Comparison of ENCODE assay signal across 30 cellular contexts in the genomic region with DNA sequence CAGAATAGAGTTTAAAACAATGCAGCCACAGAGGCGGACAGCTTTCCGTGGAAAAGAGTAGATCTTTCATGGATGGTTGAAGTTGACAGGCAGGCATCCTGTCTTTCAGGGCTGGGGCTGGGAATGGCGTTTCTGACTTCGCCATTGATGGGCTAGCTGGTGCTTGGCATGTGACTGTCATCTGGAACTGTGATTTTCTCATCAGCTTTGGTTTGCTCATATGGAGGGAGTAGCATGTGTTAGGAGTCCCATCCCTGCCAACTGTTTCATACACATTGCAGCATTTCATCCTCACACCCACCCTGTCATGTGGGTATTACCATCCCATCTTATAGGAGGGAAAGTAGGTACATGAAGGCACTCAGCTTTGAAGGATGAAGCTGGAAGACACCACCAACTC.
"Had no signal": no experiment of that assay in that cellular context is flagged by ENCODE, and none has a peak within 500 bp of the region (broad histone marks: within the 10 kb centered on the region; RNA-seq: fewer than 3 reads in every experiment).

No MANE protein-coding gene starts in this region.

- H3K4me1 Mint-ChIP-seq: activated B cell treated with CpG ODN at 0.5 μM for 24 hours; activated CD8-positive, alpha-beta memory T cell treated with anti-CD3 and anti-CD28 coated beads, Interleukin-2, amount 10 ng/mL, durations not matched to agents 7 days and 5 days; stimulated activated effector memory CD8-positive, alpha-beta T cell treated with anti-CD3 and anti-CD28 coated beads, Interleukin-12 subunit alpha, Interleukin-12 subunit beta, amount 100 ng/mL, for 72 hours had no signal

- DNase-seq: activated B cell treated with CpG ODN at 0.5 μM for 24 hours; activated CD8-positive, alpha-beta memory T cell treated with anti-CD3 and anti-CD28 coated beads, Interleukin-2, amount 10 ng/mL, durations not matched to agents 7 days and 5 days; activated CD8-positive, alpha-beta T cell treated with anti-CD3 and anti-CD28 coated beads, Interleukin-2, amount 10 ng/mL, durations not matched to agents 7 days and 5 days; activated naive CD4-positive, alpha-beta T cell; activated T-cell treated with anti-CD3 and anti-CD28 coated beads, Interleukin-2, amount 50 U/mL, for 48 hours; adrenal gland; dorsolateral prefrontal cortex; effector memory CD4-positive, alpha-beta T cell; hippocampal formation; left cardiac atrium; left ventricle myocardium superior; ovary; sigmoid colon; small intestine; stimulated activated CD4-positive, alpha-beta T cell treated with anti-CD3 and anti-CD28 coated beads, Interleukin-4, amount 100 ng/mL, for 24 hours; stomach; T-helper 1 cell; thyroid gland; upper lobe of right lung had no signal

- H3K4me1 ChIP-seq: adrenal gland, ascending aorta, gastroesophageal sphincter, sigmoid colon, stomach, thyroid gland, upper lobe of right lung had no signal

- H3K27ac Mint-ChIP-seq: activated B cell treated with CpG ODN at 0.5 μM for 24 hours; activated CD8-positive, alpha-beta memory T cell treated with anti-CD3 and anti-CD28 coated beads, Interleukin-2, amount 10 ng/mL, durations not matched to agents 7 days and 5 days; activated CD8-positive, alpha-beta T cell treated with anti-CD3 and anti-CD28 coated beads, Interleukin-2, amount 10 ng/mL, durations not matched to agents 7 days and 5 days; activated naive CD8-positive, alpha-beta T cell; progenitor cell of endocrine pancreas; stimulated activated effector memory CD8-positive, alpha-beta T cell treated with anti-CD3 and anti-CD28 coated beads, Interleukin-12 subunit alpha, Interleukin-12 subunit beta, amount 100 ng/mL, for 72 hours; T-helper 2 cell treated with Interferon-gamma antibody and Interleukin-4, amounts not matched to agents 5 μg/mL and 100 μg/mL, for 36 hours had no signal

- H3K36me3 Mint-ChIP-seq: stimulated activated effector memory CD8-positive, alpha-beta T cell treated with anti-CD3 and anti-CD28 coated beads, Interleukin-12 subunit alpha, Interleukin-12 subunit beta, amount 100 ng/mL, for 72 hours had no signal

- H3K27ac ChIP-seq: adrenal gland, ascending aorta, brain microvascular endothelial cell, coronary artery, dorsolateral prefrontal cortex, gastroesophageal sphincter, neutrophil, ovary, sigmoid colon, stomach, thyroid gland, upper lobe of right lung had no signal

- H3K27me3 ChIP-seq: adrenal gland, ascending aorta, brain microvascular endothelial cell, dorsolateral prefrontal cortex, gastroesophageal sphincter, neutrophil, ovary, sigmoid colon, stomach, thyroid gland, upper lobe of right lung had no signal

- H3K4me3 ChIP-seq: adrenal gland, ascending aorta, coronary artery, dorsolateral prefrontal cortex, gastroesophageal sphincter, ovary, sigmoid colon, stomach, thyroid gland, upper lobe of right lung had no signal

- ATAC-seq: activated CD8-positive, alpha-beta memory T cell treated with anti-CD3 and anti-CD28 coated beads, Interleukin-2, amount 10 ng/mL, durations not matched to agents 7 days and 5 days; activated CD8-positive, alpha-beta T cell treated with anti-CD3 and anti-CD28 coated beads, Interleukin-2, amount 10 ng/mL, durations not matched to agents 7 days and 5 days; gastroesophageal sphincter; left cardiac atrium; left ventricle myocardium superior; stimulated activated effector memory CD8-positive, alpha-beta T cell treated with anti-CD3 and anti-CD28 coated beads, Interleukin-12 subunit alpha, Interleukin-12 subunit beta, amount 100 ng/mL, for 72 hours; upper lobe of right lung had no signal

- H3K9me3 ChIP-seq: neutrophil, ovary, thyroid gland had no signal

- H3K27me3 Mint-ChIP-seq: activated B cell treated with CpG ODN at 0.5 μM for 24 hours; activated CD8-positive, alpha-beta memory T cell treated with anti-CD3 and anti-CD28 coated beads, Interleukin-2, amount 10 ng/mL, durations not matched to agents 7 days and 5 days; activated naive CD8-positive, alpha-beta T cell; progenitor cell of endocrine pancreas had no signal

- H3K36me3 ChIP-seq: adrenal gland, ascending aorta, brain microvascular endothelial cell, neutrophil, ovary, sigmoid colon, thyroid gland, upper lobe of right lung had no signal

- H3K4me3 Mint-ChIP-seq: activated B cell treated with CpG ODN at 0.5 μM for 24 hours; activated CD8-positive, alpha-beta memory T cell treated with anti-CD3 and anti-CD28 coated beads, Interleukin-2, amount 10 ng/mL, durations not matched to agents 7 days and 5 days; activated CD8-positive, alpha-beta T cell treated with anti-CD3 and anti-CD28 coated beads, Interleukin-2, amount 10 ng/mL, durations not matched to agents 7 days and 5 days; activated naive CD8-positive, alpha-beta T cell; nephron; stimulated activated effector memory CD8-positive, alpha-beta T cell treated with anti-CD3 and anti-CD28 coated beads, Interleukin-12 subunit alpha, Interleukin-12 subunit beta, amount 100 ng/mL, for 72 hours; T-helper 2 cell treated with Interferon-gamma antibody and Interleukin-4, amounts not matched to agents 5 μg/mL and 100 μg/mL, for 36 hours had no signal

- FAIRE-seq: keratinocyte, small intestine had no signal
